Comparison of ENCODE assay signal across 33 cellular contexts in the genomic region with DNA sequence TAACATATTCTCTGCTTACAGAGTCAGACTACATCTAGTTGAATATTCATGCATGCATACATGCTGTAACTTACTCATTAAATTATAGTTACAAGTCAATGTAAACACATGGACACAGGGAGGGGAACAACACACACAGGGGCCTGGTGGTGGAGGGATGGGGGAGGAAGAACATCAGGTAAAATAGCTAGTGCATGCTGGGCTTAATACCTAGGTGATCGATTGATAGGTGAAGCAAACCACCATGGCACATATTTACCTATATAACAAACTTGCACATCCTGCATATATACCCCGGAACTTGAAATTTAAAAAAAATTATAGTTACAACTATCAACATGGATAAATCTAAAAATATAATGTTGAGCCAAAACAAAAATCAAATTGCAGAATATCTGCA.
"Had no signal": no experiment of that assay in that cellular context is flagged by ENCODE, and none has a peak within 500 bp of the region (broad histone marks: within the 10 kb centered on the region; RNA-seq: fewer than 3 reads in every experiment).

No MANE protein-coding gene starts in this region.

- H3K9me3 ChIP-seq: adrenal gland, body of pancreas, breast epithelium had no signal

- H3K4me1 ChIP-seq: breast epithelium had no signal

- DNase-seq: activated effector memory CD4-positive, alpha-beta T cell treated with anti-CD3 and anti-CD28 coated beads, Interleukin-2, amount 50 U/mL, for 16 hours; activated effector memory CD4-positive, alpha-beta T cell treated with Interleukin-2 at 50 U/mL for 16 hours; activated gamma-delta T cell; activated gamma-delta T cell treated with Interleukin-2 at 50 U/mL for 16 hours; activated naive CD4-positive, alpha-beta T cell; activated naive CD4-positive, alpha-beta T cell treated with anti-CD3 and anti-CD28 coated beads for 36 hours; activated naive CD4-positive, alpha-beta T cell treated with anti-CD3 and anti-CD28 coated beads, Interleukin-2, amount 10 ng/mL, durations not matched to agents 7 days and 5 days; activated naive CD4-positive, alpha-beta T cell treated with anti-CD3 and anti-CD28 coated beads, Interleukin-2, amount 50 U/mL, for 16 hours; activated naive CD4-positive, alpha-beta T cell treated with Interleukin-2 at 50 U/mL for 16 hours; activated naive CD8-positive, alpha-beta T cell treated with anti-CD3 and anti-CD28 coated beads for 36 hours; activated naive CD8-positive, alpha-beta T cell treated with anti-CD3 and anti-CD28 coated beads, Interleukin-2, amount 10 ng/mL, durations not matched to agents 7 days and 5 days; activated naive CD8-positive, alpha-beta T cell treated with anti-CD3 and anti-CD28 coated beads, Interleukin-2, amount 50 U/mL, for 24 hours; activated T-cell treated with anti-CD3 and anti-CD28 coated beads, Interleukin-2, amount 50 U/mL, for 4 hours; activated T-cell treated with anti-CD3 and anti-CD28 coated beads, Interleukin-2, amount 50 U/mL, for 48 hours; activated T-cell treated with anti-CD3 and anti-CD28 coated beads, Interleukin-2, amount 50 U/mL, for 72 hours; adrenal gland; amniotic stem cell; amygdala; anterior cingulate cortex; aorta; body of pancreas; brain microvascular endothelial cell; caudate nucleus; central memory CD4-positive, alpha-beta T cell; cerebellar nuclear complex had no signal

- ATAC-seq: activated naive CD4-positive, alpha-beta T cell treated with anti-CD3 and anti-CD28 coated beads, Interleukin-2, amount 50 U/mL, for 72 hours; activated naive CD8-positive, alpha-beta T cell treated with anti-CD3 and anti-CD28 coated beads, Interleukin-2, amount 50 U/mL, for 24 hours; activated T-cell treated with anti-CD3 and anti-CD28 coated beads, Interleukin-2, amount 50 U/mL, for 4 hours; activated T-cell treated with anti-CD3 and anti-CD28 coated beads, Interleukin-2, amount 50 U/mL, for 72 hours; activated T-helper 17 cell treated with anti-CD3 and anti-CD28 coated beads, Interleukin-2, amount 50 U/mL, for 72 hours; body of pancreas had no signal

- H3K36me3 ChIP-seq: adrenal gland, ascending aorta, brain microvascular endothelial cell, breast epithelium, cardiac muscle cell had no signal

- H3K27ac ChIP-seq: adrenal gland, ascending aorta, body of pancreas, brain microvascular endothelial cell, breast epithelium, cardiac muscle cell had no signal

- FAIRE-seq: astrocyte, bronchial epithelial cell, colon had no signal

- H3K4me3 ChIP-seq: adrenal gland, ascending aorta, body of pancreas, breast epithelium, cardiac muscle cell had no signal

- H3K27me3 ChIP-seq: adrenal gland, ascending aorta, body of pancreas, brain microvascular endothelial cell, breast epithelium, cardiac muscle cell had no signal
